Comparison of ENCODE assay signal across 10 cellular contexts in the genomic region with DNA sequence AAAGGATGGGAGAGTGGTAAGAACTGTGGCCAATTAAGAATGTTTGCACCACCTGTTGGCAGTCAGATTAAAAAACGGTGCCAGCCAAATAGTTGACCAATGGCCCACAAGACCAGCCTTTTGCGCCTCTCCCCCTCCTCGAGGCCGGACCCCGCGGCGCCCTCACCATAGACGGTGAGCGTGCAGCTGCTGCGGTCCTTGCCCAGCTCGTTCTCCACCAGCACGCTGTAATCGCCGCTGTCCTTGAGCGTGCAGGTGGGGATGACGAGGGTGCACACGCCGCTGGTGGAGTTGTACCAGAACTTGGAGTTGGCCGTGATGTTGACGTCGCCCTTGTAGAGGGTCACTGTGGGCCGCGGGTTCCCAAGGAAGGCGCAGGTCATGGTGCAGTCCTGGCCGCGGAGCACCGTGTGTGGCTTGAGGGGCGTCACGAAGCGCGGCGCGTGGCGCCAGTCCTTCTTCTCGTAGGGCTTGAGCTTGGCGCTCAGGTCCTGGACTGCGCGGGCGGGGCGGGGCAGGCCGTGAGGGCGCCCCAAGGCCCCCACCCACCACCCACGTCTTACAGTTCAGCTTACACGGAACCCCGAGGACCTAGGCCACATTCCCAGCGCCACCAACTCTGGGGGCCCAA. TPM values are rescaled to one million over a fixed set of nuclear protein-coding genes. Genes with fewer than 3 reads are reported as not detected.
DNase-seq lines count a peak whose midpoint lies in the region; ATAC-seq, FAIRE-seq and TF ChIP-seq lines count a peak whose summit lies in the region.
"Had no signal": no experiment of that assay in that cellular context is flagged by ENCODE, and none has a peak within 500 bp of the region (broad histone marks: within the 10 kb centered on the region; RNA-seq: fewer than 3 reads in every experiment).

No MANE protein-coding gene starts in this region.

- in situ Hi-C loops in HAP-1 (cut with MboI; ENCODE audit: low sequenced_read_pairs) = no loop called here

- no peaks in the 10 kb centered on the region for H3K4me1 ChIP-seq in HAP-1

- TF ChIP-seq POLR2A in H54 (IDR thresholded peaks at IDR 0.05; ENCODE audit: low read depth, low read length) = no peak

- peaks cover 22% of the 10 kb centered on the region for H3K27me3 ChIP-seq in HAP-1 (ENCODE audit: low read depth)

- H3K9me3 ChIP-seq in HAP-1 = no peaks in the 10 kb centered on the region

- peak overlapping the region; percentile 26 for H3K4me3 ChIP-seq in HFF-Myc (replicated peaks; ENCODE audit: low read depth, low read length)
- no peak overlapping the region for H3K4me3 ChIP-seq in HAP-1

- no peak for TF ChIP-seq CTCF in HFF-Myc (IDR thresholded peaks at IDR 0.05; ENCODE audit: low read depth, low read length, missing control alignments)

- no peaks in the 10 kb centered on the region for H3K36me3 ChIP-seq in HAP-1 (replicated peaks)

- no peak for ATAC-seq in GM19452 (IDR thresholded peaks at IDR 0.05; ENCODE audit: unreplicated experiment)

- DNase-seq in HFF-Myc (ENCODE audit: extremely low read depth, low read depth) (no peak), foreskin melanocyte (peak; percentile 4), posterior vena cava (ENCODE audit: low spot score) (peak; percentile 83), NCI-H774 (lab: John Stamatoyannopoulos, UW) (no peak), H54 (ENCODE audit: insufficient read length, low spot score) (no peak), HAP-1 (ENCODE audit: low spot score in 2 of 2) (no peak)
- DNase-seq in activated CD8-positive, alpha-beta memory T cell treated with anti-CD3 and anti-CD28 coated beads, Interleukin-2, amount 50 U/mL, for 4 hours = peak; percentile 36

- intact Hi-C loops in posterior vena cava (cut with DNase I) = no loop called here

- no peak for FAIRE-seq in H54 (lab: Jason Lieb, UNC)
- FAIRE-seq: frontal cortex had no signal

RNA-seq across cellular contexts. Expression of a gene that starts 7.2 kb away (rescaled TPM):
- 1 to 10 TPM; 2.2 to 4.0 TPM for total RNA-seq in posterior vena cava

RNA-seq across cellular contexts. Expression of a gene that starts 20.2 kb away (rescaled TPM):
- total RNA-seq in posterior vena cava = under 1 TPM in 1 of 2 donors, not detected in 1; 0.38 TPM
- total RNA-seq: frontal cortex, LHCN-M2 had no signal

Comparison
In these comparisons a context has a peak if more than half of its experiments do, and no peak if none do; other contexts are left out.
1. DNase-seq: peak in activated CD8-positive, alpha-beta memory T cell treated with anti-CD3 and anti-CD28 coated beads, Interleukin-2, amount 50 U/mL, for 4 hours (single experiment), foreskin melanocyte (single experiment) and posterior vena cava (single experiment); none in HFF-Myc (single experiment), NCI-H774 (single experiment), H54 (single experiment) and HAP-1 (0 of 2).